Comparison of ENCODE assay signal across 23 cellular contexts in the genomic region with DNA sequence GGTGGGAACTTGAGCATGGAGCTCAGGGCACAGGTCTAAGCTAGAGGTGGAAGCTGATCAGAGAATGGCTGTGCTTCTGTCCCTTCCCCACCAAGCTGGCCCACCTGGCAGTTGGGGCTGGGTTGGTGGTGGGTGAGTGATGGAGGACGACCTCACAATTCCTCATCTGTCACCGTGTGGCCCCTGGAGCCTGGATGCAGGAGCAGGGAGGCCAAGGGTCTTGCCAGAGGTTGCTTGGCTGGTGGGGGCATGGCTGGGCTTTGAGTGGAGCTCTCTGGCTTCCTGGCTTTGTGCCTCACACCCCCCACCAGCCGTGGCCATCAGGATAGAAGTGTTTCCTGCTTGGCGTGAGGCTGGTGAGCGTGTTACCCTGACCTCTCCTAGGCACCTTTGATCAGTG. TPM values are rescaled to one million over a fixed set of nuclear protein-coding genes. Genes with fewer than 3 reads are reported as not detected.
DNase-seq lines count a peak whose midpoint lies in the region; ATAC-seq and TF ChIP-seq lines count a peak whose summit lies in the region.
"Had no signal": no experiment of that assay in that cellular context is flagged by ENCODE, and none has a peak within 500 bp of the region (broad histone marks: within the 10 kb centered on the region; RNA-seq: fewer than 3 reads in every experiment).

No MANE protein-coding gene starts in this region.

- H2BK120ac ChIP-seq in neuronal stem cell (ENCODE audit: low read depth, low read length) = no peak overlapping the region

- peak overlapping the region; percentile 25 for H3K14ac ChIP-seq in neuronal stem cell (ENCODE audit: low read length)

- peaks cover 15% of the 10 kb centered on the region for H3K27me3 Mint-ChIP-seq in stimulated activated memory B cell treated with anti-CD40 and anti-IgM and Interleukin-4, amounts not matched to agents 10 μg/mL and 1 μg/mL and 100 μg/mL, for 72 hours
- H3K27me3 Mint-ChIP-seq: B cell had no signal

- no CpG with 5 or more reads among the region's 5 CpGs for WGBS in neuronal stem cell (ENCODE audit: extremely low coverage in 2 of 2, insufficient read length in 2 of 2, insufficient replicate concordance in 1 of 2), 2 donors

- H2BK15ac ChIP-seq in neuronal stem cell (ENCODE audit: low read length) = peak overlapping the region; percentile 9

- no peaks in the 10 kb centered on the region for H3K9me3 ChIP-seq in KOPT-K1 (ENCODE audit: insufficient read depth, low read length, poor library complexity, severe bottlenecking)
- no peaks in the 10 kb centered on the region for H3K9me3 ChIP-seq in RWPE2 (ENCODE audit: severe bottlenecking)
- H3K9me3 ChIP-seq in neuronal stem cell (replicated peaks in 1 of 2; ENCODE audit: control insufficient read depth in 2 of 2, insufficient read depth in 1 of 2, low read depth in 1 of 2, low read length in 2 of 2) = no peaks in the 10 kb centered on the region
- H3K9me3 ChIP-seq: SJSA1 had no signal

- no peaks in the 10 kb centered on the region for H3K4me1 ChIP-seq in RWPE2 (ENCODE audit: insufficient read depth, poor library complexity, severe bottlenecking)
- H3K4me1 ChIP-seq in neuronal stem cell (ENCODE audit: control insufficient read depth in 2 of 2, insufficient read depth in 1 of 2, low read depth in 1 of 2, low read length in 2 of 2) = peaks cover 0 to 4% of the 10 kb centered on the region in 2 donors
- H3K4me1 ChIP-seq: SJSA1 had no signal

- no peak overlapping the region for H3K4me2 ChIP-seq in neuronal stem cell (ENCODE audit: insufficient read depth, low read length, poor library complexity, severe bottlenecking)
- H3K4me2 ChIP-seq: KMS-11 had no signal

- peak overlapping the region; percentile 53 for H3K9ac ChIP-seq in neuronal stem cell (ENCODE audit: low read depth, low read length, poor library complexity)
- H3K9ac ChIP-seq: KMS-11 had no signal

- H3K36me3 ChIP-seq in KOPT-K1 (ENCODE audit: insufficient read depth, low read length) (no peaks in the 10 kb centered on the region), RWPE2 (ENCODE audit: low read depth) (no peaks in the 10 kb centered on the region), neuronal stem cell (replicated peaks in 1 of 2; ENCODE audit: control insufficient read depth in 2 of 2, insufficient read depth in 2 of 2, low read length in 2 of 2) (no peaks in the 10 kb centered on the region), H7 (replicated peaks; ENCODE audit: control insufficient read depth, insufficient read depth, low read length) (no peaks in the 10 kb centered on the region)
- H3K36me3 ChIP-seq: SJSA1 had no signal

- H3K9me3 Mint-ChIP-seq in stimulated activated memory B cell treated with anti-CD40 and anti-IgM and Interleukin-4, amounts not matched to agents 10 μg/mL and 1 μg/mL and 100 μg/mL, for 72 hours = no peaks in the 10 kb centered on the region
- H3K9me3 Mint-ChIP-seq: CD8-positive, alpha-beta memory T cell; IgD-negative memory B cell had no signal

- no peaks in the 10 kb centered on the region for H3K36me3 Mint-ChIP-seq in stimulated activated memory B cell treated with anti-CD40 and anti-IgM and Interleukin-4, amounts not matched to agents 10 μg/mL and 1 μg/mL and 100 μg/mL, for 72 hours
- H3K36me3 Mint-ChIP-seq: CD8-positive, alpha-beta memory T cell; IgD-negative memory B cell had no signal

- no peak overlapping the region for H3K27ac Mint-ChIP-seq in stimulated activated memory B cell treated with anti-CD40 and anti-IgM and Interleukin-4, amounts not matched to agents 10 μg/mL and 1 μg/mL and 100 μg/mL, for 72 hours
- H3K27ac Mint-ChIP-seq: B cell; CD8-positive, alpha-beta memory T cell; IgD-negative memory B cell had no signal

- no peak for TF ChIP-seq CTCF in RWPE2 (IDR thresholded peaks at IDR 0.05; ENCODE audit: poor library complexity, severe bottlenecking)

- H3K4ac ChIP-seq in neuronal stem cell (ENCODE audit: low read length) = no peak overlapping the region

- no peak overlapping the region for H2BK5ac ChIP-seq in neuronal stem cell (ENCODE audit: low read length)

- no peak overlapping the region for H2AFZ ChIP-seq in neuronal stem cell (ENCODE audit: low read length)

- no peak overlapping the region for H4K8ac ChIP-seq in neuronal stem cell (ENCODE audit: low read depth, low read length)

- no peak overlapping the region for H4K91ac ChIP-seq in neuronal stem cell (ENCODE audit: low read depth, low read length, poor library complexity)

- ATAC-seq in RWPE2 (ENCODE audit: low read depth) = no peak
- peak; percentile 2 for ATAC-seq in stimulated activated memory B cell treated with anti-CD40 and anti-IgM and Interleukin-4, amounts not matched to agents 10 μg/mL and 1 μg/mL and 100 μg/mL, for 72 hours
- ATAC-seq in HG02852 (IDR thresholded peaks at IDR 0.05; ENCODE audit: unreplicated experiment) = no peak
- ATAC-seq in HG03354 (IDR thresholded peaks at IDR 0.05; ENCODE audit: poor library complexity, severe bottlenecking, unreplicated experiment) = no peak

- H3K4me3 Mint-ChIP-seq in stimulated activated memory B cell treated with anti-CD40 and anti-IgM and Interleukin-4, amounts not matched to agents 10 μg/mL and 1 μg/mL and 100 μg/mL, for 72 hours = no peak overlapping the region
- H3K4me3 Mint-ChIP-seq: B cell; CD8-positive, alpha-beta memory T cell; IgD-negative memory B cell had no signal

- no peaks in the 10 kb centered on the region for H3K27me3 ChIP-seq in RWPE2 (ENCODE audit: insufficient read depth, poor library complexity, severe bottlenecking)
- no peaks in the 10 kb centered on the region for H3K27me3 ChIP-seq in neuronal stem cell (ENCODE audit: control insufficient read depth in 3 of 3, insufficient read depth in 3 of 3, low read depth in 1 of 3, low read length in 3 of 3)
- no peaks in the 10 kb centered on the region; the same call in 1 of the 2 replicates for H3K27me3 ChIP-seq in H7 (ENCODE audit: control insufficient read depth, insufficient read depth, low read length)
- H3K27me3 ChIP-seq: SJSA1 had no signal

- peaks cover 6% of the 10 kb centered on the region for H3K4me1 Mint-ChIP-seq in stimulated activated memory B cell treated with anti-CD40 and anti-IgM and Interleukin-4, amounts not matched to agents 10 μg/mL and 1 μg/mL and 100 μg/mL, for 72 hours
- H3K4me1 Mint-ChIP-seq: B cell; CD8-positive, alpha-beta memory T cell had no signal

- peak overlapping the region; percentile 10 for H3K23ac ChIP-seq in neuronal stem cell (ENCODE audit: low read depth, low read length, poor library complexity)

- no peak overlapping the region for H3K4me3 ChIP-seq in RWPE2 (ENCODE audit: severe bottlenecking)
- no peak overlapping the region for H3K4me3 ChIP-seq in neuronal stem cell (ENCODE audit: low read length in 2 of 2)
- no peak overlapping the region for H3K4me3 ChIP-seq in H7 (ENCODE audit: insufficient read depth, low read depth, low read length)
- H3K4me3 ChIP-seq: SJSA1 had no signal

- H3K18ac ChIP-seq in neuronal stem cell (ENCODE audit: low read length) = peak overlapping the region; percentile 60

- no peak overlapping the region for H2BK12ac ChIP-seq in neuronal stem cell (ENCODE audit: low read length)

- H2AK5ac ChIP-seq in neuronal stem cell (ENCODE audit: low read depth, low read length) = peak overlapping the region; percentile 7

- H3K27ac ChIP-seq in KOPT-K1 (ENCODE audit: low read depth, low read length, poor library complexity, severe bottlenecking) (peak overlapping the region; percentile 36), RWPE2 (ENCODE audit: poor library complexity, severe bottlenecking) (no peak overlapping the region), neuronal stem cell (replicated peaks; ENCODE audit: low read length) (no peak overlapping the region)
- H3K27ac ChIP-seq: C4-2B, KMS-11, SJSA1 had no signal

- peaks cover 2% of the 10 kb centered on the region for H3K79me1 ChIP-seq in neuronal stem cell (ENCODE audit: low read depth, low read length)

- DNase-seq in RWPE2 (ENCODE audit: low spot score) (peak; percentile 50), neuronal stem cell (ENCODE audit: low spot score) (no peak), H7 (no peak)
- DNase-seq: CD8-positive, alpha-beta memory T cell; DMS 273 treated with DMSO at 0.1 percent for 48 hours; DMS79 treated with DMSO at 0.1 percent for 48 hours; GF-D8; NCI-H1092; NCI-H1417 treated with DMSO at 0.1 percent for 48 hours; NCI-H1694 treated with DMSO at 0.1 percent for 48 hours; NCI-H2081; NCI-H2171; NCI-H345; NCI-H510A treated with DMSO at 0.1 percent for 48 hours had no signal

RNA-seq across cellular contexts. Expression of gene FBLN2, which starts 36.0 kb away (rescaled TPM):
- polyA plus RNA-seq in neuronal stem cell (2013, experiment 1 of 2) = 12.1 TPM
- 12.3 TPM for polyA plus RNA-seq in neuronal stem cell (2013, experiment 2 of 2)
- 27.4 and 30.9 TPM in 2 replicates for total RNA-seq in H7 (2014; rRNA removed; shearing (Covaris generic))
